In genomic region chr10:62433181-62433692, GRCh38 we compare ENCODE assay signal across 1 cellular context.
TF ChIP-seq lines count a peak whose summit lies in the region.

No MANE protein-coding gene starts in this region.

TF ChIP-seq in IMR-90, 13 proteins besides CTCF, POLR2A, EP300 and RAD21 (continued from another document):
- TF ChIP-seq ELK1 (IDR thresholded peaks at IDR 0.05; ENCODE audit: borderline replicate concordance, low read depth, low read length) (no peak), FOS (IDR thresholded peaks at IDR 0.05; ENCODE audit: low read depth, low read length) (peak; percentile 98)
TF ChIP-seq in IMR-90: peak in this region for 5.
